11 cellular contexts compared by ENCODE assay signal in the genomic region with DNA sequence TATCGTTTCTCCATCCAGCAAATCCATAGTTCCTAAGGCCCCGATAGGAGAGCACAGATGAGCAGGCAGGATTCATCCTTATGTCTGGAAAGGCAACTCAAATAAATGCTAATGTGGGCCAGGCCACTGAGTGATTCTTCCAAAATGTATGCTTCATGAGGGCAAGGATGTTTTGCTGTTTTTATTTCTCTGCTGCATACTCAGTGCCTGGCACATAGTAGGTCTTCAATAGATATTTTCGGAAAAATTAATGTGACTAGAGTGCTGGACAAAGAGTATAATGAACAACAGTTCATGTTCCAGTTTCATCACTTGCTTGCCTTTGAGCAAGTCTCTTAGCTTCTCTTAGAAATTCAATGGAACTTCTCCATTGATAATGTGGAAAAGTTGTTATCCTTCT.
"Had no signal": no experiment of that assay in that cellular context is flagged by ENCODE, and none has a peak within 500 bp of the region (broad histone marks: within the 10 kb centered on the region; RNA-seq: fewer than 3 reads in every experiment).

No MANE protein-coding gene starts in this region.

- H3K4me2 ChIP-seq: GM23338 had no signal

- H2AFZ ChIP-seq: GM23248, GM23338 had no signal

- FAIRE-seq: H1, H54 had no signal

- H3K9ac ChIP-seq: GM23248 had no signal

- ATAC-seq: GM23338, HCT116 had no signal

- H3K9me3 ChIP-seq: HAP-1 had no signal

- H3K4me1 ChIP-seq: HAP-1 had no signal

- H3K27ac ChIP-seq: GM23248 had no signal

- H3K36me3 ChIP-seq: HAP-1 had no signal

- H3K4me3 ChIP-seq: GM23248, GM23338, HAP-1 had no signal

- DNase-seq: GM23248, GOT3, H7, H9, HCEC 1CT, HFFc6 had no signal
